1 cellular context compared by ENCODE assay signal in genomic region chr9:137294091-137294683, GRCh38.
TF ChIP-seq lines count a peak whose summit lies in the region.

No MANE protein-coding gene starts in this region.

TF ChIP-seq in HepG2, 621 proteins besides CTCF, POLR2A, EP300 and RAD21 (continues in another document):
- TF ChIP-seq RCOR2 (CRISPR knock-in tag; IDR thresholded peaks at IDR 0.05) (peak; percentile 59; the same call in 1 of the 2 replicates), THAP9 (CRISPR knock-in tag; IDR thresholded peaks at IDR 0.05; ENCODE audit: borderline replicate concordance) (peak; percentile 65), FOXK1 (CRISPR knock-in tag; IDR thresholded peaks at IDR 0.05; ENCODE audit: borderline replicate concordance, low read depth) (peak; percentile 80; the same call in 1 of the 2 replicates), MTF1 (CRISPR knock-in tag; IDR thresholded peaks at IDR 0.05) (no peak), AKAP8 (CRISPR knock-in tag; IDR thresholded peaks at IDR 0.05) (peak; percentile 29; the same call in 1 of the 2 replicates), ZNF883 (CRISPR knock-in tag; IDR thresholded peaks at IDR 0.05; ENCODE audit: not compliant biosample characterization) (peak; percentile 38), KDM1A (CRISPR knock-in tag; IDR thresholded peaks at IDR 0.05) (peak; percentile 74; the same call in 1 of the 2 replicates), SALL2 (CRISPR knock-in tag; IDR thresholded peaks at IDR 0.05) (0 out of 2 replicates have a peak, but pooled peaks have one; percentile 19), ZFP1 (CRISPR knock-in tag; IDR thresholded peaks at IDR 0.05) (0 out of 2 replicates have a peak, but pooled peaks have one; percentile 38), SMAD1 (CRISPR knock-in tag; IDR thresholded peaks at IDR 0.05; ENCODE audit: borderline replicate concordance, low read depth) (no peak), ZFY (CRISPR knock-in tag; IDR thresholded peaks at IDR 0.05) (peak; percentile 31; the same call in 1 of the 2 replicates), SUZ12 (IDR thresholded peaks at IDR 0.05; ENCODE audit: low read depth, low read length) (peak; percentile 50), ELF1 (CRISPR knock-in tag; IDR thresholded peaks at IDR 0.05) (0 out of 2 replicates have a peak, but pooled peaks have one; percentile 22), ZMYM2 (CRISPR knock-in tag; IDR thresholded peaks at IDR 0.05) (peak; percentile 65; the same call in 1 of the 2 replicates), TFAP4 (IDR thresholded peaks at IDR 0.05; ENCODE audit: borderline replicate concordance, low read depth) (peak; percentile 75; the same call in 1 of the 2 replicates), NFYC (CRISPR knock-in tag; IDR thresholded peaks at IDR 0.05) (peak; percentile 88), ZNF619 (CRISPR knock-in tag; IDR thresholded peaks at IDR 0.05) (0 out of 2 replicates have a peak, but pooled peaks have one; percentile 59), NKX3-1 (CRISPR knock-in tag; IDR thresholded peaks at IDR 0.05) (no peak), GMEB1 (CRISPR knock-in tag; IDR thresholded peaks at IDR 0.05; ENCODE audit: borderline replicate concordance) (0 out of 2 replicates have a peak, but pooled peaks have one; percentile 41), ZBTB7A (CRISPR knock-in tag; IDR thresholded peaks at IDR 0.05) (peak; percentile 43; the same call in 1 of the 2 replicates), NFYB (CRISPR knock-in tag; IDR thresholded peaks at IDR 0.05) (peak; percentile 79), ZBTB7B (CRISPR knock-in tag; IDR thresholded peaks at IDR 0.05) (peak; percentile 45; the same call in 1 of the 2 replicates), ZSCAN9 (CRISPR knock-in tag; IDR thresholded peaks at IDR 0.05; ENCODE audit: borderline replicate concordance) (peak; percentile 22; the same call in 1 of the 2 replicates), KAT8 (CRISPR knock-in tag; IDR thresholded peaks at IDR 0.05) (peak; percentile 42; the same call in 1 of the 2 replicates), ZGPAT (CRISPR knock-in tag; IDR thresholded peaks at IDR 0.05) (0 out of 2 replicates have a peak, but pooled peaks have one; percentile 46), ZNF256 (CRISPR knock-in tag; conservative IDR thresholded peaks at IDR 0.05) (no peak), ZNF557 (CRISPR knock-in tag; IDR thresholded peaks at IDR 0.05) (no peak), USF2 (IDR thresholded peaks at IDR 0.05; ENCODE audit: low read depth, low read length) (peak; percentile 49), USF2 (CRISPR knock-in tag; IDR thresholded peaks at IDR 0.05; ENCODE audit: borderline replicate concordance) (peak; percentile 84; the same call in 1 of the 2 replicates), ZNF781 (CRISPR knock-in tag; IDR thresholded peaks at IDR 0.05; ENCODE audit: borderline replicate concordance, not compliant biosample characterization) (peak; percentile 59), TARDBP (CRISPR knock-in tag; IDR thresholded peaks at IDR 0.05) (0 out of 2 replicates have a peak, but pooled peaks have one; percentile 26), ARNTL (CRISPR knock-in tag; IDR thresholded peaks at IDR 0.05) (no peak), HMGXB4 (CRISPR knock-in tag; IDR thresholded peaks at IDR 0.05; ENCODE audit: borderline replicate concordance in 1 of 2, low read depth in 1 of 2) (peak in 1 of 2 experiments; percentile 12; a peak in 1 of 4 replicates), ZMYM3 (CRISPR knock-in tag; IDR thresholded peaks at IDR 0.05) (peak; percentile 90), REPIN1 (CRISPR knock-in tag; IDR thresholded peaks at IDR 0.05; ENCODE audit: borderline replicate concordance, low read depth) (peak; percentile 36; the same call in 1 of the 2 replicates), ELF3 (CRISPR knock-in tag; IDR thresholded peaks at IDR 0.05) (peak; percentile 45; the same call in 1 of the 2 replicates), KLF15 (CRISPR knock-in tag; IDR thresholded peaks at IDR 0.05; ENCODE audit: borderline replicate concordance) (0 out of 2 replicates have a peak, but pooled peaks have one; percentile 0), ZFP62 (CRISPR knock-in tag; IDR thresholded peaks at IDR 0.05) (no peak), ZNF792 (CRISPR knock-in tag; IDR thresholded peaks at IDR 0.05) (0 out of 2 replicates have a peak, but pooled peaks have one; percentile 16), HNF1A (IDR thresholded peaks at IDR 0.05; ENCODE audit: low read depth) (no peak), HNF1A (CRISPR knock-in tag; IDR thresholded peaks at IDR 0.05; ENCODE audit: borderline replicate concordance) (0 out of 2 replicates have a peak, but pooled peaks have one; percentile 33), ZNF143 (CRISPR knock-in tag; IDR thresholded peaks at IDR 0.05) (peak; percentile 92), ZNF569 (CRISPR knock-in tag; IDR thresholded peaks at IDR 0.05; ENCODE audit: borderline replicate concordance) (no peak), ZNF770 (CRISPR knock-in tag; IDR thresholded peaks at IDR 0.05) (peak; percentile 64), ZNF724P (CRISPR knock-in tag; IDR thresholded peaks at IDR 0.05; ENCODE audit: borderline replicate concordance) (peak; percentile 47; the same call in 1 of the 2 replicates), ZFX (CRISPR knock-in tag; IDR thresholded peaks at IDR 0.05; ENCODE audit: low read depth) (peak; percentile 38; the same call in 1 of the 2 replicates)
